In genomic region chr4:70613893-70614572, GRCh38 we compare ENCODE assay signal across 12 cellular contexts. TPM values are rescaled to one million over a fixed set of nuclear protein-coding genes. Genes with fewer than 3 reads are reported as not detected.
DNase-seq lines count a peak whose midpoint lies in the region; ATAC-seq and TF ChIP-seq lines count a peak whose summit lies in the region.
"Had no signal": no experiment of that assay in that cellular context is flagged by ENCODE, and none has a peak within 500 bp of the region (broad histone marks: within the 10 kb centered on the region; RNA-seq: fewer than 3 reads in every experiment).

No MANE protein-coding gene starts in this region.

- H3K27ac ChIP-seq in PC-9 (no peak overlapping the region), prostate gland (no peak overlapping the region)

- H3K79me2 ChIP-seq in PC-9 (ENCODE audit: low read depth) = no peaks in the 10 kb centered on the region

- POLR2A ChIA-PET in PC-9 (lab: Charles Lee; ENCODE audit: unreplicated experiment) = no interaction called here

- no peaks in the 10 kb centered on the region for H3K27me3 ChIP-seq in PC-9 (ENCODE audit: insufficient read depth, low read depth)
- no peaks in the 10 kb centered on the region for H3K27me3 ChIP-seq in prostate gland (replicated peaks; ENCODE audit: insufficient read depth)
- H3K27me3 ChIP-seq: sigmoid colon had no signal

- no peak overlapping the region for H2AFZ ChIP-seq in PC-9

- H3F3A ChIP-seq in PC-9 (ENCODE audit: insufficient read depth, low read depth) = no peaks in the 10 kb centered on the region

- WGBS in prostate gland = 75% methylated on average over 5 of the region's 5 CpGs

- no peaks in the 10 kb centered on the region for H4K20me1 ChIP-seq in PC-9 (ENCODE audit: insufficient read depth)

- CTCF ChIA-PET in PC-9 (lab: Charles Lee) = no interaction called here

- H3K4me3 ChIP-seq in PC-9 (no peak overlapping the region), prostate gland (no peak overlapping the region)

- DNase-seq in AG08395 (ENCODE audit: low spot score) = peak; percentile 4
- DNase-seq in NAMALWA (ENCODE audit: low spot score) = peak; percentile 30
- DNase-seq in left lobe of liver (ENCODE audit: low spot score) = no peak
- DNase-seq in GM13977 (ENCODE audit: low spot score) = no peak
- DNase-seq in PC-9 = no peak
- DNase-seq in prostate gland (ENCODE audit: low spot score) = no peak
- DNase-seq in GF-D8 (lab: John Stamatoyannopoulos, UW) = no peak
- DNase-seq: activated CD8-positive, alpha-beta memory T cell treated with anti-CD3 and anti-CD28 coated beads, Interleukin-2, amount 10 ng/mL, durations not matched to agents 7 days and 5 days; CD4-positive, alpha-beta memory T cell; NCI-H524; sigmoid colon had no signal

- H3K4me1 ChIP-seq in PC-9 (replicated peaks; ENCODE audit: insufficient read depth) = no peaks in the 10 kb centered on the region
- H3K4me1 ChIP-seq in prostate gland (replicated peaks) = no peaks in the 10 kb centered on the region
- H3K4me1 ChIP-seq: sigmoid colon had no signal

- H3K4me2 ChIP-seq in PC-9 = no peak overlapping the region

- no peak for TF ChIP-seq CTCF in GM13977 (IDR thresholded peaks at IDR 0.05; ENCODE audit: extremely low read depth, insufficient read depth, missing control alignments)
- no peak for TF ChIP-seq CTCF in PC-9 (conservative IDR thresholded peaks at IDR 0.05)
- TF ChIP-seq CTCF in prostate gland (IDR thresholded peaks at IDR 0.05) = no peak

- ATAC-seq in GM21423 (IDR thresholded peaks at IDR 0.05; ENCODE audit: unreplicated experiment) (peak; percentile 26), left lobe of liver (peak; percentile 52)
- ATAC-seq: activated CD8-positive, alpha-beta memory T cell treated with anti-CD3 and anti-CD28 coated beads, Interleukin-2, amount 10 ng/mL, durations not matched to agents 7 days and 5 days had no signal

- no peak for TF ChIP-seq POLR2A in prostate gland (IDR thresholded peaks at IDR 0.05)

- H3K9me3 ChIP-seq in PC-9 (ENCODE audit: insufficient read depth, low read depth) (no peaks in the 10 kb centered on the region), prostate gland (no peaks in the 10 kb centered on the region)
- H3K9me3 ChIP-seq: sigmoid colon had no signal

- BruUV-seq in PC-9 (replicated peaks; lab: Mats Ljungman, UMichigan) = no TSS peak

- intact Hi-C loops in PC-9 (cut with micrococcal nuclease; ENCODE audit: unreplicated experiment) (no loop called here), prostate gland (cut with DNase I) (no loop called here)

- in situ Hi-C loops in GM13977 (cut with MboI; ENCODE audit: low pct_unique_long_range_greater_than_20kb, low sequenced_read_pairs, unreplicated experiment) = no loop called here

- no peaks in the 10 kb centered on the region for H3K9me2 ChIP-seq in PC-9 (ENCODE audit: insufficient read depth)

- H3K36me3 ChIP-seq in PC-9 (ENCODE audit: low read depth) (no peaks in the 10 kb centered on the region), prostate gland (no peaks in the 10 kb centered on the region)
- H3K36me3 ChIP-seq: sigmoid colon had no signal

RNA-seq across cellular contexts. Expression of gene ENAM, which starts 14.5 kb away (rescaled TPM):
- total RNA-seq in left lobe of liver = 0.25 TPM
- not detected in 2 replicates for total RNA-seq in PC-9 (2021)
- 1 to 10 TPM in 1 of 2 donors, under 1 TPM in 1; 0.09 to 2.1 TPM for total RNA-seq in prostate gland
- total RNA-seq: activated CD8-positive, alpha-beta memory T cell treated with anti-CD3 and anti-CD28 coated beads, Interleukin-2, amount 10 ng/mL, durations not matched to agents 7 days and 5 days; CD4-positive, alpha-beta memory T cell had no signal

RNA-seq across cellular contexts. Expression of gene AMBN, which starts 22.0 kb away (rescaled TPM):
- total RNA-seq in left lobe of liver = not detected
- total RNA-seq in PC-9 (2021) = not detected in 2 replicates
- total RNA-seq in prostate gland = not detected
- total RNA-seq: activated CD8-positive, alpha-beta memory T cell treated with anti-CD3 and anti-CD28 coated beads, Interleukin-2, amount 10 ng/mL, durations not matched to agents 7 days and 5 days; CD4-positive, alpha-beta memory T cell; sigmoid colon had no signal

RNA-seq across cellular contexts. Expression of gene JCHAIN, which starts 52.3 kb away (rescaled TPM):
- total RNA-seq in left lobe of liver (8.0 TPM), PC-9 (2021) (not detected in 2 replicates), prostate gland (1 to 10 TPM in 1 of 2 donors, under 1 TPM in 1; 0.62 to 2.0 TPM)
- total RNA-seq: activated CD8-positive, alpha-beta memory T cell treated with anti-CD3 and anti-CD28 coated beads, Interleukin-2, amount 10 ng/mL, durations not matched to agents 7 days and 5 days; CD4-positive, alpha-beta memory T cell had no signal

Comparison
In these comparisons a context has a peak if more than half of its experiments do, and no peak if none do; other contexts are left out.
1. DNase-seq: peak in AG08395 (single experiment) and NAMALWA (single experiment); none in left lobe of liver (single experiment), GM13977 (single experiment), PC-9 (0 of 2), prostate gland (single experiment) and GF-D8 (single experiment).